26 cellular contexts compared by ENCODE assay signal in genomic region chr14:82159624-82160023, GRCh38.
DNase-seq lines count a peak whose midpoint lies in the region; ATAC-seq, FAIRE-seq and TF ChIP-seq lines count a peak whose summit lies in the region.
"Had no signal": no experiment of that assay in that cellular context is flagged by ENCODE, and none has a peak within 500 bp of the region (broad histone marks: within the 10 kb centered on the region; RNA-seq: fewer than 3 reads in every experiment).

No MANE protein-coding gene starts in this region.

- 88 to 100% methylated on average over 1 of the region's 3 CpGs for WGBS in gastroesophageal sphincter (ENCODE audit: low coverage in 1 of 2), 2 donors

- TF ChIP-seq EP300 in gastroesophageal sphincter (IDR thresholded peaks at IDR 0.05) = no peak

- FAIRE-seq in bronchial epithelial cell (lab: Jason Lieb, UNC) (no peak), urothelium cell line (lab: Jason Lieb, UNC) (no peak)
- FAIRE-seq: A549, D721Med, GM12878 had no signal

- no peaks in the 10 kb centered on the region for H3K27me3 Mint-ChIP-seq in MCF 10A (ENCODE audit: insufficient read depth, unreplicated experiment)
- H3K27me3 Mint-ChIP-seq: CD4-positive, alpha-beta T cell; CD8-positive, alpha-beta memory T cell had no signal

- H3K4me3 ChIP-seq in breast epithelium (no peak overlapping the region), RWPE2 (ENCODE audit: severe bottlenecking) (no peak overlapping the region), bronchial epithelial cell (ENCODE audit: low read depth, low read length) (no peak overlapping the region), gastroesophageal sphincter (no peak overlapping the region)
- H3K4me3 ChIP-seq: A549; BLaER1 treated with 17β-estradiol and CSF1 and Interleukin-3, amounts not matched to agents 10 nM and 100 nM; GM12878; GM23338 had no signal

- no peaks in the 10 kb centered on the region for H3K9me3 Mint-ChIP-seq in MCF 10A (ENCODE audit: unreplicated experiment)

- no peaks in the 10 kb centered on the region for H3K4me1 Mint-ChIP-seq in MCF 10A (ENCODE audit: insufficient read depth, unreplicated experiment)
- H3K4me1 Mint-ChIP-seq: CD14-positive monocyte; CD8-positive, alpha-beta memory T cell; GM23338; H9 had no signal

- intact Hi-C loops in MCF 10A (cut with micrococcal nuclease) = no loop called here
- intact Hi-C loops in breast epithelium (cut with DNase I; ENCODE audit: low total_unique reads) = no loop called here

- H3K9me3 ChIP-seq in breast epithelium (peaks cover 0 to 7% of the 10 kb centered on the region in 2 donors), RWPE2 (ENCODE audit: severe bottlenecking) (no peaks in the 10 kb centered on the region), gastroesophageal sphincter (no peaks in the 10 kb centered on the region)
- H3K9me3 ChIP-seq: A549 had no signal

- no peaks in the 10 kb centered on the region for H3K36me3 ChIP-seq in breast epithelium
- H3K36me3 ChIP-seq in RWPE2 (ENCODE audit: low read depth) = no peaks in the 10 kb centered on the region
- no peaks in the 10 kb centered on the region for H3K36me3 ChIP-seq in bronchial epithelial cell (ENCODE audit: control insufficient read depth, insufficient read depth, low read length)
- H3K36me3 ChIP-seq in gastroesophageal sphincter = no peaks in the 10 kb centered on the region
- H3K36me3 ChIP-seq: BE2C; BLaER1 treated with 17β-estradiol and CSF1 and Interleukin-3, amounts not matched to agents 10 nM and 100 nM had no signal

- H3K27ac ChIP-seq in breast epithelium = no peak overlapping the region
- no peak overlapping the region for H3K27ac ChIP-seq in RWPE2 (ENCODE audit: poor library complexity, severe bottlenecking)
- H3K27ac ChIP-seq in gastroesophageal sphincter = no peak overlapping the region
- H3K27ac ChIP-seq: 22Rv1; A549; BLaER1 treated with 17β-estradiol and CSF1 and Interleukin-3, amounts not matched to agents 10 nM and 100 nM had no signal

- H3K27me3 ChIP-seq in breast epithelium (no peaks in the 10 kb centered on the region), RWPE2 (ENCODE audit: insufficient read depth, poor library complexity, severe bottlenecking) (no peaks in the 10 kb centered on the region), bronchial epithelial cell (ENCODE audit: control insufficient read depth, insufficient read depth, low read length) (no peaks in the 10 kb centered on the region), gastroesophageal sphincter (no peaks in the 10 kb centered on the region)
- H3K27me3 ChIP-seq: BE2C; BLaER1 treated with 17β-estradiol and CSF1 and Interleukin-3, amounts not matched to agents 10 nM and 100 nM had no signal

- POLR2A ChIA-PET in MCF 10A (lab: Yijun Ruan, JAX) = no interaction called here

- H3K27ac Mint-ChIP-seq in MCF 10A (ENCODE audit: low read depth, unreplicated experiment) = no peak overlapping the region
- H3K27ac Mint-ChIP-seq: CD14-positive monocyte; CD4-positive, alpha-beta T cell; CD8-positive, alpha-beta memory T cell; GM23338; H9 had no signal

- ATAC-seq in RWPE2 (ENCODE audit: low read depth) (peak; percentile 31; the same call in 2 of the 3 replicates), HG03565 (IDR thresholded peaks at IDR 0.05; ENCODE audit: unreplicated experiment) (no peak), gastroesophageal sphincter (no peak)
- ATAC-seq: A549, GM12878, GM23338, HCT116 had no signal

- DNase-seq in MCF 10A (ENCODE audit: unreplicated experiment) = peak; percentile 35
- no peak for DNase-seq in breast epithelium (ENCODE audit: low spot score in 2 of 2)
- DNase-seq in RWPE2 (ENCODE audit: low spot score) = no peak
- peak; percentile 8 for DNase-seq in bronchial epithelial cell (ENCODE audit: low read depth)
- peak; percentile 3 for DNase-seq in urothelium cell line (ENCODE audit: low spot score)
- DNase-seq in SW 1271 (lab: John Stamatoyannopoulos, UW) = no peak
- DNase-seq: ACHN; AML-193; BE2C; CD4-positive, alpha-beta T cell; CD8-positive, alpha-beta memory T cell; DMS 273 treated with DMSO at 0.1 percent for 48 hours; DMS79; EL; GDM1; H9 had no signal

- no peaks in the 10 kb centered on the region for H3K36me3 Mint-ChIP-seq in MCF 10A (ENCODE audit: insufficient read depth, unreplicated experiment)
- H3K36me3 Mint-ChIP-seq: CD14-positive monocyte; CD8-positive, alpha-beta memory T cell had no signal

- no peaks in the 10 kb centered on the region for H3K4me1 ChIP-seq in breast epithelium
- no peaks in the 10 kb centered on the region for H3K4me1 ChIP-seq in RWPE2 (ENCODE audit: insufficient read depth, poor library complexity, severe bottlenecking)
- no peaks in the 10 kb centered on the region for H3K4me1 ChIP-seq in gastroesophageal sphincter
- H3K4me1 ChIP-seq: A549; BE2C; BLaER1 treated with 17β-estradiol and CSF1 and Interleukin-3, amounts not matched to agents 10 nM and 100 nM had no signal

- H3K4me3 Mint-ChIP-seq in MCF 10A (ENCODE audit: unreplicated experiment) = no peak overlapping the region
- H3K4me3 Mint-ChIP-seq: CD14-positive monocyte; CD4-positive, alpha-beta T cell; CD8-positive, alpha-beta memory T cell; GM23338; H9 had no signal

- CTCF ChIA-PET in MCF 10A (lab: Yijun Ruan, JAX) = interaction anchor here (0.8 kb wide), 1 partner anchor 976 kb away, joined by 3 read pairs; no protein-coding TSS in a partner anchor

- BruUV-seq in MCF 10A (replicated peaks; lab: Mats Ljungman, UMichigan) = no TSS peak

- TF ChIP-seq POLR2A in breast epithelium (IDR thresholded peaks at IDR 0.05) = no peak
- no peak for TF ChIP-seq POLR2A in gastroesophageal sphincter (IDR thresholded peaks at IDR 0.05)

- no peak for TF ChIP-seq CTCF in MCF 10A (IDR thresholded peaks at IDR 0.05; ENCODE audit: unreplicated experiment)
- TF ChIP-seq CTCF in breast epithelium (IDR thresholded peaks at IDR 0.05) = no peak
- TF ChIP-seq CTCF in RWPE2 (IDR thresholded peaks at IDR 0.05; ENCODE audit: poor library complexity, severe bottlenecking) = no peak
- TF ChIP-seq CTCF in bronchial epithelial cell (IDR thresholded peaks at IDR 0.05; ENCODE audit: insufficient read depth, low read length, severe bottlenecking) = no peak
- no peak for TF ChIP-seq CTCF in gastroesophageal sphincter (IDR thresholded peaks at IDR 0.05)

Comparison
In these comparisons a context has a peak if more than half of its experiments do, and no peak if none do; other contexts are left out.
1. DNase-seq: peak in MCF 10A (single experiment), bronchial epithelial cell (single experiment) and urothelium cell line (single experiment); none in breast epithelium (0 of 2), RWPE2 (single experiment) and SW 1271 (0 of 2).